ENCODE assay signal across 12 cellular contexts in genomic region chr1:68117416-68117815, GRCh38.
"Had no signal": no experiment of that assay in that cellular context is flagged by ENCODE, and none has a peak within 500 bp of the region (broad histone marks: within the 10 kb centered on the region; RNA-seq: fewer than 3 reads in every experiment).

No MANE protein-coding gene starts in this region.

- H3K27ac Mint-ChIP-seq: activated CD4-positive, alpha-beta T cell treated with anti-CD3 and anti-CD28 coated beads for 36 hours; activated CD8-positive, alpha-beta T cell treated with anti-CD3 and anti-CD28 coated beads for 36 hours; dendritic cell treated with granulocyte-macrophage colony-stimulating factor and Interleukin-4, amounts not matched to agents 40 ng/mL and 50 ng/mL, for 4 days; memory B cell; naive thymus-derived CD8-positive, alpha-beta T cell; stimulated activated memory B cell treated with anti-CD40 and anti-IgM and Interleukin-4, amounts not matched to agents 10 μg/mL and 1 μg/mL and 100 μg/mL, for 72 hours; T-helper 1 cell treated with Interleukin-12 subunit alpha and Interleukin-12 subunit beta and Interleukin-4 antibody, amounts not matched to agents 30 μg/mL and 1 μg/mL, for 36 hours had no signal

- H3K4me3 Mint-ChIP-seq: activated CD4-positive, alpha-beta T cell treated with anti-CD3 and anti-CD28 coated beads for 36 hours; dendritic cell treated with granulocyte-macrophage colony-stimulating factor and Interleukin-4, amounts not matched to agents 40 ng/mL and 50 ng/mL, for 4 days; T-helper 1 cell treated with Interleukin-12 subunit alpha and Interleukin-12 subunit beta and Interleukin-4 antibody, amounts not matched to agents 30 μg/mL and 1 μg/mL, for 36 hours had no signal

- H3K27me3 Mint-ChIP-seq: activated CD8-positive, alpha-beta T cell treated with anti-CD3 and anti-CD28 coated beads for 36 hours had no signal

- H3K36me3 Mint-ChIP-seq: activated naive CD4-positive, alpha-beta T cell treated with anti-CD3 and anti-CD28 coated beads, Interleukin-2, amount 50 U/mL, for 72 hours; memory B cell; naive thymus-derived CD8-positive, alpha-beta T cell; stimulated activated memory B cell treated with anti-CD40 and anti-IgM and Interleukin-4, amounts not matched to agents 10 μg/mL and 1 μg/mL and 100 μg/mL, for 72 hours had no signal

- DNase-seq: amniotic stem cell, cerebellar nuclear complex, left ventricle myocardium superior had no signal

- ATAC-seq: activated CD4-positive, alpha-beta T cell treated with anti-CD3 and anti-CD28 coated beads for 36 hours; activated T-cell treated with anti-CD3 and anti-CD28 coated beads, Interleukin-2, amount 50 U/mL, for 4 hours; naive thymus-derived CD8-positive, alpha-beta T cell; stimulated activated memory B cell treated with anti-CD40 and anti-IgM and Interleukin-4, amounts not matched to agents 10 μg/mL and 1 μg/mL and 100 μg/mL, for 72 hours had no signal

- H3K9me3 Mint-ChIP-seq: activated CD8-positive, alpha-beta T cell treated with anti-CD3 and anti-CD28 coated beads for 36 hours; activated naive CD4-positive, alpha-beta T cell treated with anti-CD3 and anti-CD28 coated beads, Interleukin-2, amount 50 U/mL, for 72 hours; activated T-cell treated with anti-CD3 and anti-CD28 coated beads, Interleukin-2, amount 50 U/mL, for 4 hours; dendritic cell treated with granulocyte-macrophage colony-stimulating factor and Interleukin-4, amounts not matched to agents 40 ng/mL and 50 ng/mL, for 4 days; memory B cell; naive thymus-derived CD8-positive, alpha-beta T cell; stimulated activated memory B cell treated with anti-CD40 and anti-IgM and Interleukin-4, amounts not matched to agents 10 μg/mL and 1 μg/mL and 100 μg/mL, for 72 hours; T-helper 1 cell treated with Interleukin-12 subunit alpha and Interleukin-12 subunit beta and Interleukin-4 antibody, amounts not matched to agents 30 μg/mL and 1 μg/mL, for 36 hours had no signal
